In the genomic region with DNA sequence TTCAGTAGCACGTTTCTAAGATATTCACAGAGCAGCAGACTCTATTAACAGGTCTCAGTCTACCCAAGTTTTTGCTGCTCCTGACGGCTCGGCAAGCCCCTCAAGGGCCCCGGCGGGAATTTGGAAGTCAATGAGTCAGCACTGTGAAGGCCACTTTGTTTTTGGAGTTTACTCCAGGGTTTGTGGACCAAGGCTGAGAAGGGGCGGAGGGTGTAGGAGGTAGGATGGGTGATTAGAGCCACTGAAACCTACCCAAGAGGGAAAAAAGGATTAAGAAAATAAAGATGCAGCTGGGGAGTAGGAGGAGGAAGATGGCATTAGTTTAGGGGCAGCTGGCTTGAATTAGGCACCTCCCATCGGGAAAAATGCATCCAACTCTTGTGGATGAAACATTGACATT, we compare ENCODE assay signal across 1 cellular context.
TF ChIP-seq lines count a peak whose summit lies in the region.

No MANE protein-coding gene starts in this region.

TF ChIP-seq in GM23338, 12 proteins besides CTCF, POLR2A, EP300 and RAD21 (continued from another document):
- TF ChIP-seq, protein P1, sequence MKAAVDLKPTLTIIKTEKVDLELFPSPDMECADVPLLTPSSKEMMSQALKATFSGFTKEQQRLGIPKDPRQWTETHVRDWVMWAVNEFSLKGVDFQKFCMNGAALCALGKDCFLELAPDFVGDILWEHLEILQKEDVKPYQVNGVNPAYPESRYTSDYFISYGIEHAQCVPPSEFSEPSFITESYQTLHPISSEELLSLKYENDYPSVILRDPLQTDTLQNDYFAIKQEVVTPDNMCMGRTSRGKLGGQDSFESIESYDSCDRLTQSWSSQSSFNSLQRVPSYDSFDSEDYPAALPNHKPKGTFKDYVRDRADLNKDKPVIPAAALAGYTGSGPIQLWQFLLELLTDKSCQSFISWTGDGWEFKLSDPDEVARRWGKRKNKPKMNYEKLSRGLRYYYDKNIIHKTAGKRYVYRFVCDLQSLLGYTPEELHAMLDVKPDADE (IDR thresholded peaks at IDR 0.05), result no peak
- TF ChIP-seq NANOG (IDR thresholded peaks at IDR 0.05; ENCODE audit: borderline replicate concordance), result no peak
